In the genomic region with DNA sequence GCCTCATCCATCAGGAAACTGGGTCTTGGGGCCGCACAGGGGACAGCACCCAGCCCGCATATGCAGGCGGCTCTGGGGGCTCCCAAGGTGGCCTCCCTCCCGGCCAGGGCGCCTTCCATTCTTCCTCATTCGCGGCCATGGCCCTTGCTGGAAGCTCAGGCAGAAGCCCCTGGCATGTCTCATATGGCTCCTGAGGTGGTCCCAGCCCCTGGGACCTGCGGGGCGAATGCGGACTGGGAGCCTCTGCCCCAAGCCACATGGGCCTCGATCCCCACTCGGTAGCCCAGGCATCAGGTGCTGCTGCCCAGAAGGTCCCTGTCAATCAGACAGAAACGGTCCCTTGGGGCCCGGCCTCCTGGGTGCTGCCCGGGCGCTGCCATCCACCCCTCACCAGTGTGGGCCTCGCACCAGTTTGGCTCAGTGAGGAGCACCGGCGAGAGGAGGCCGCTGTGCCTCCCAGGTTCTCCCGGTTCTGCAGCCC, we compare ENCODE assay signal across 21 cellular contexts.
"Had no signal": no experiment of that assay in that cellular context is flagged by ENCODE, and none has a peak within 500 bp of the region (broad histone marks: within the 10 kb centered on the region; RNA-seq: fewer than 3 reads in every experiment).

No MANE protein-coding gene starts in this region.

- H3K4me3 ChIP-seq: esophagus muscularis mucosa, gastrocnemius medialis, heart right ventricle, left ventricle myocardium inferior, lung, right atrium auricular region, tibial artery, upper lobe of left lung, uterus had no signal

- FAIRE-seq: keratinocyte, small intestine had no signal

- H3K4me3 Mint-ChIP-seq: naive thymus-derived CD4-positive, alpha-beta T cell; nephron progenitor cell had no signal

- DNase-seq: effector memory CD4-positive, alpha-beta T cell; gastrocnemius medialis; heart right ventricle; hypothalamus; left ventricle myocardium inferior; mesenchymal stem cell; naive thymus-derived CD4-positive, alpha-beta T cell; nephron progenitor cell; posterior cingulate gyrus; small intestine; stimulated activated CD4-positive, alpha-beta T cell treated with anti-CD3 and anti-CD28 coated beads, Interleukin-12 subunit alpha, Interleukin-12 subunit beta, amount 100 ng/mL, for 4 hours; stimulated activated naive CD4-positive, alpha-beta T cell; tibial artery; uterus had no signal

- H3K36me3 ChIP-seq: esophagus muscularis mucosa, gastrocnemius medialis, heart right ventricle, left ventricle myocardium inferior, neutrophil, right atrium auricular region, tibial artery, upper lobe of left lung, uterus had no signal

- H3K4me1 Mint-ChIP-seq: naive thymus-derived CD4-positive, alpha-beta T cell had no signal

- H3K9me3 ChIP-seq: esophagus muscularis mucosa, gastrocnemius medialis, heart right ventricle, left ventricle myocardium inferior, neutrophil, right atrium auricular region, tibial artery, upper lobe of left lung, uterus had no signal

- H3K36me3 Mint-ChIP-seq: naive thymus-derived CD4-positive, alpha-beta T cell had no signal

- H3K9me3 Mint-ChIP-seq: naive thymus-derived CD4-positive, alpha-beta T cell; nephron progenitor cell had no signal

- H3K27me3 ChIP-seq: gastrocnemius medialis, neutrophil, right atrium auricular region, upper lobe of left lung, uterus had no signal

- H3K27ac Mint-ChIP-seq: naive thymus-derived CD4-positive, alpha-beta T cell; nephron progenitor cell had no signal

- ATAC-seq: gastrocnemius medialis; heart right ventricle; naive thymus-derived CD4-positive, alpha-beta T cell had no signal

- H3K27ac ChIP-seq: epithelial cell of prostate, esophagus muscularis mucosa, gastrocnemius medialis, heart right ventricle, left ventricle myocardium inferior, neutrophil, right atrium auricular region, tibial artery, upper lobe of left lung, uterus had no signal

- H3K4me1 ChIP-seq: esophagus muscularis mucosa, gastrocnemius medialis, heart right ventricle, tibial artery, upper lobe of left lung, uterus had no signal
